Comparison of ENCODE assay signal across 17 cellular contexts in the genomic region with DNA sequence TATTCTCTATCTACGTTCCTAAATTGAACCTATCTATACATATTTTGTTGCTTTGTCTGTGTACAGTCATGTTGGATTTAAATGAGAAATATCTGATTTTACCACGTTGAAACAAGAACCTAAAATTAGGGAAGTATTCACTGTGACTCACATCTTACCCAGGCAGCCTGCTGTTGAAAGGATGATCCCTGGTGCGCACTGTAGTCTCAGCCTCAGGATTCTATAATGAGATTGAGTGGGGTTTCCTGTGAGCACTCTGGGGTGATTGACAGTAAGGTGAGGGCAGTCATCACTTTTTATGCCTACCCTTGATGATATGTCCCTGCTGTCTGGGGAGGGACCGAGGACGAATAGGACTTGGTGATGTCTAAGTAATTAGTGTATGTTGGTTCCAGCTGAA. TPM values are rescaled to one million over a fixed set of nuclear protein-coding genes. Genes with fewer than 3 reads are reported as not detected.
DNase-seq lines count a peak whose midpoint lies in the region; ATAC-seq and TF ChIP-seq lines count a peak whose summit lies in the region.
"Had no signal": no experiment of that assay in that cellular context is flagged by ENCODE, and none has a peak within 500 bp of the region (broad histone marks: within the 10 kb centered on the region; RNA-seq: fewer than 3 reads in every experiment).

No MANE protein-coding gene starts in this region.

- no peaks in the 10 kb centered on the region for H3K36me3 ChIP-seq in A673 (ENCODE audit: insufficient read depth, low read length, poor library complexity, severe bottlenecking)
- H3K36me3 ChIP-seq: ovary had no signal

- no peaks in the 10 kb centered on the region for H3K9me3 ChIP-seq in A673 (ENCODE audit: low read depth, low read length, poor library complexity, severe bottlenecking)
- H3K9me3 ChIP-seq: Caco-2, ovary had no signal

- POLR2A ChIA-PET in A673 (lab: Charles Lee; ENCODE audit: low non-redundant PET): no interaction called here

- peaks cover 21% of the 10 kb centered on the region for H3K4me1 ChIP-seq in A673 (ENCODE audit: insufficient read depth, low read length, poor library complexity, severe bottlenecking)
- H3K4me1 ChIP-seq: esophagus squamous epithelium had no signal

- DNase-seq in A673 (ENCODE audit: low spot score): peak; percentile 90
- DNase-seq in HT1080 (ENCODE audit: low read depth): peak; percentile 7
- peak; percentile 65 for DNase-seq in OCI-M1 (lab: John Stamatoyannopoulos, UW)
- DNase-seq in choroid plexus epithelial cell (ENCODE audit: low read depth): peak; percentile 48
- no peak for DNase-seq in retina
- DNase-seq in activated T-cell treated with anti-CD3 and anti-CD28 coated beads for 4 hours: no peak
- DNase-seq: activated CD8-positive, alpha-beta memory T cell treated with anti-CD3 and anti-CD28 coated beads, Interleukin-2, amount 50 U/mL, for 4 hours; Caco-2; cortex of kidney; esophagus squamous epithelium; MM.1S; NCI-H446 treated with DMSO at 0.1 percent for 48 hours; ovary; SHP77 treated with DMSO at 0.1 percent for 48 hours; tibial artery had no signal

- intact Hi-C loops in A673 (cut with micrococcal nuclease; ENCODE audit: unreplicated experiment): no loop called here

- TF ChIP-seq CTCF in A673 (conservative IDR thresholded peaks at IDR 0.05; ENCODE audit: low read depth, low read length) (no peak), choroid plexus epithelial cell (conservative IDR thresholded peaks at IDR 0.05; ENCODE audit: low read depth, low read length) (no peak)

- ATAC-seq in GM21526 (IDR thresholded peaks at IDR 0.05; ENCODE audit: low FRiP score, unreplicated experiment) (no peak), GM19397 (IDR thresholded peaks at IDR 0.05; ENCODE audit: unreplicated experiment) (no peak)

- no peaks in the 10 kb centered on the region for H3K27me3 ChIP-seq in A673 (replicated peaks; ENCODE audit: insufficient read depth, low read depth, low read length, poor library complexity)
- H3K27me3 ChIP-seq: esophagus squamous epithelium, ovary, tibial artery had no signal

- H3K4me3 ChIP-seq in A673 (ENCODE audit: low read depth, low read length, poor library complexity, severe bottlenecking): no peak overlapping the region
- no peak overlapping the region for H3K4me3 ChIP-seq in choroid plexus epithelial cell (ENCODE audit: low read depth, low read length)
- H3K4me3 ChIP-seq: esophagus squamous epithelium, ovary, tibial artery had no signal

- CTCF ChIA-PET in A673 (lab: Charles Lee): no interaction called here

- BruUV-seq in A673 (replicated peaks; lab: Mats Ljungman, UMichigan): no TSS peak

- H3K27ac ChIP-seq in A673 (ENCODE audit: low read depth, low read length, poor library complexity, severe bottlenecking): no peak overlapping the region
- H3K27ac ChIP-seq: esophagus squamous epithelium, ovary, tibial artery had no signal

RNA-seq across cellular contexts. Expression of a gene that starts 35.4 kb away (rescaled TPM):
- 93.0 and 105 TPM in 2 replicates for total RNA-seq in A673 (2021)
- 9.2 and 17.0 TPM in 2 replicates for total RNA-seq in HT1080 (2014; rRNA removed; shearing (Covaris generic))
- polyA plus RNA-seq in HT1080 (2015; cell fraction: cytosol; rRNA removed): 10.4 and 10.9 TPM in 2 replicates
- 18.0 and 19.2 TPM in 2 replicates for polyA plus RNA-seq in HT1080 (2015; cell fraction: nucleus; rRNA removed)

Comparison
In these comparisons a context has a peak if more than half of its experiments do, and no peak if none do; other contexts are left out.
1. DNase-seq: peak in A673 (single experiment), HT1080 (single experiment), OCI-M1 (single experiment) and choroid plexus epithelial cell (single experiment); none in retina (single experiment) and activated T-cell treated with anti-CD3 and anti-CD28 coated beads for 4 hours (single experiment).